11 cellular contexts compared by ENCODE assay signal in the genomic region with DNA sequence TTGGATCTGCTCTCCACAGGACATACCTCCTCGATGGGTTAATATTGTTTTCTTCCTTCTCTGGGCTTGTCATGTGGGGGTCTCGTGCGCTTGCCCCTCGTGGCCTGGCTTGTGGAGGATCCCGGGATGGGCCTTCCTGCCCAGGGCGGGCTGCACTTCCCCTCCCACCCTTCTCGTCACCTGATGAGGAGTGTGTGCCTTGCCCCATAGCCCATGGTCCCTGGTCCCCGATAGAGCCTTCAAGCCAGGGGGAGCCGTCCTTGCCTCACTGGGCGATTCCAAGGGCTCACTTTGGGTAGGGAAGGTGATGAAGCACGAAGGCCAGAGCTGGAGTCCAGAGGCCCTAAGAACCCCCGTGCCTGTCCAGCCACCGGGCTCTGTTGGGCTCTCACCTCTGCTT. TPM values are rescaled to one million over a fixed set of nuclear protein-coding genes. Genes with fewer than 3 reads are reported as not detected.
DNase-seq lines count a peak whose midpoint lies in the region; ATAC-seq, FAIRE-seq and TF ChIP-seq lines count a peak whose summit lies in the region.
"Had no signal": no experiment of that assay in that cellular context is flagged by ENCODE, and none has a peak within 500 bp of the region (broad histone marks: within the 10 kb centered on the region; RNA-seq: fewer than 3 reads in every experiment).

No MANE protein-coding gene starts in this region.

- 90 to 95% methylated on average over 5 to 13 of the region's 13 CpGs for WGBS in endodermal cell (ENCODE audit: insufficient coverage in 1 of 2, insufficient read length in 1 of 2), 2 experiments

- no peak for FAIRE-seq in GM12892 (lab: Jason Lieb, UNC)

- POLR2A ChIA-PET in RWPE1 (lab: Yijun Ruan, JAX; ENCODE audit: low non-redundant PET), result no interaction called here

- DNase-seq in RWPE1 (ENCODE audit: low spot score), result no peak
- peak; percentile 51 for DNase-seq in endodermal cell
- peak; percentile 28 for DNase-seq in lower lobe of right lung
- DNase-seq in tibial artery, result no peak
- DNase-seq in KG1 (lab: John Stamatoyannopoulos, UW), result no peak
- no peak for DNase-seq in GM12892 (ENCODE audit: insufficient read length)
- DNase-seq: HCEC 1CT, NCI-H1930, NCI-H524 had no signal

- TF ChIP-seq CTCF in RWPE1 (conservative IDR thresholded peaks at IDR 0.05; ENCODE audit: low read depth) (no peak), endodermal cell (conservative IDR thresholded peaks at IDR 0.05) (no peak), lower lobe of right lung (IDR thresholded peaks at IDR 0.05) (no peak), tibial artery (IDR thresholded peaks at IDR 0.05) (no peak)

- peaks cover 74% of the 10 kb centered on the region for H3K36me3 Mint-ChIP-seq in endodermal cell (ENCODE audit: low read depth)

- H3K27ac Mint-ChIP-seq in endodermal cell, result no peak overlapping the region

- H3K27me3 ChIP-seq in endodermal cell (ENCODE audit: control insufficient read depth, insufficient read depth, low read length, poor library complexity, severe bottlenecking) (no peaks in the 10 kb centered on the region), lower lobe of right lung (ENCODE audit: low read depth) (no peaks in the 10 kb centered on the region), tibial artery (no peaks in the 10 kb centered on the region)
- H3K27me3 ChIP-seq: Peyer's patch had no signal

- no peak for TF ChIP-seq POLR2A in GM12892 (IDR thresholded peaks at IDR 0.05; ENCODE audit: low read depth, low read length)

- no peak overlapping the region for H3K4me3 ChIP-seq in endodermal cell (ENCODE audit: low read length)
- H3K4me3 ChIP-seq in lower lobe of right lung, result no peak overlapping the region
- no peak overlapping the region for H3K4me3 ChIP-seq in tibial artery
- H3K4me3 ChIP-seq: Peyer's patch had no signal

- H3K9me3 ChIP-seq in endodermal cell (ENCODE audit: control insufficient read depth, low read length) (no peaks in the 10 kb centered on the region), lower lobe of right lung (no peaks in the 10 kb centered on the region), tibial artery (no peaks in the 10 kb centered on the region)
- H3K9me3 ChIP-seq: Peyer's patch had no signal

- CTCF ChIA-PET in RWPE1 (lab: Yijun Ruan, JAX), result interaction anchor here (0.6 kb wide), 1 partner anchor 40 kb away, joined by 4 read pairs; no protein-coding TSS in a partner anchor

- H3K27ac ChIP-seq in RWPE1 (peak overlapping the region; percentile 99), endodermal cell (ENCODE audit: low read depth, low read length) (peak overlapping the region; percentile 68), lower lobe of right lung (peak overlapping the region; percentile 21), tibial artery (peak overlapping the region; percentile 17 to 59)
- H3K27ac ChIP-seq: Peyer's patch had no signal

- no peaks in the 10 kb centered on the region for H3K27me3 Mint-ChIP-seq in endodermal cell (ENCODE audit: insufficient read depth)

- ATAC-seq in lower lobe of right lung (peak in 1 of 2 donors; percentile 3), GM21529 (IDR thresholded peaks at IDR 0.05; ENCODE audit: unreplicated experiment) (no peak)

- H3K36me3 ChIP-seq in endodermal cell (ENCODE audit: control insufficient read depth, insufficient read depth, low read length), result peaks cover 85% of the 10 kb centered on the region
- H3K36me3 ChIP-seq in lower lobe of right lung, result peaks cover 100% of the 10 kb centered on the region
- H3K36me3 ChIP-seq in tibial artery, result peaks cover 84 to 100% (median 98%) of the 10 kb centered on the region in 3 donors

- no peak overlapping the region for H3K4me3 Mint-ChIP-seq in endodermal cell

- no peaks in the 10 kb centered on the region for H3K9me3 Mint-ChIP-seq in endodermal cell

- no peak overlapping the region for H3K9ac ChIP-seq in endodermal cell (ENCODE audit: extremely low read depth, low read length, poor library complexity, severe bottlenecking)

- intact Hi-C loops in lower lobe of right lung (cut with DNase I), result no loop called here
- intact Hi-C loops in tibial artery (cut with DNase I; ENCODE audit: low total_unique reads), result no loop called here

- no peaks in the 10 kb centered on the region for H3K4me1 ChIP-seq in endodermal cell (ENCODE audit: control insufficient read depth, insufficient read depth, low read length)
- peaks cover 6% of the 10 kb centered on the region for H3K4me1 ChIP-seq in lower lobe of right lung
- H3K4me1 ChIP-seq in tibial artery, result peaks cover 0 to 15% (median 7%) of the 10 kb centered on the region in 4 donors

- H3K4me1 Mint-ChIP-seq in endodermal cell, result no peaks in the 10 kb centered on the region

RNA-seq across cellular contexts. Expression of gene DYNC2I2, which starts 28.7 kb away (rescaled TPM):
- total RNA-seq in endodermal cell (100 to 1,000 TPM in 1 of 2 donors, 10 to 100 TPM in 1; 87.8 to 119 TPM), lower lobe of right lung (37.3 TPM)
- 83.9 TPM for polyA plus RNA-seq in endodermal cell (2013, experiment 1 of 2)
- polyA plus RNA-seq in endodermal cell (2013, experiment 2 of 2), result 77.9 TPM
- polyA plus RNA-seq in GM12892 (2012; ENCODE audit: missing spikeins), result 19.2 TPM

Comparison
In these comparisons a context has a peak if more than half of its experiments do, and no peak if none do; other contexts are left out.
1. DNase-seq: peak in endodermal cell (single experiment) and lower lobe of right lung (single experiment); none in RWPE1 (single experiment), tibial artery (0 of 2), KG1 (single experiment) and GM12892 (single experiment).
2. H3K27ac ChIP-seq: peak in every context shown above with its lines; median percentile 99 in RWPE1; 68 in endodermal cell; 38 in tibial artery; 21 in lower lobe of right lung.